ENCODE assay signal across 28 cellular contexts in the genomic region with DNA sequence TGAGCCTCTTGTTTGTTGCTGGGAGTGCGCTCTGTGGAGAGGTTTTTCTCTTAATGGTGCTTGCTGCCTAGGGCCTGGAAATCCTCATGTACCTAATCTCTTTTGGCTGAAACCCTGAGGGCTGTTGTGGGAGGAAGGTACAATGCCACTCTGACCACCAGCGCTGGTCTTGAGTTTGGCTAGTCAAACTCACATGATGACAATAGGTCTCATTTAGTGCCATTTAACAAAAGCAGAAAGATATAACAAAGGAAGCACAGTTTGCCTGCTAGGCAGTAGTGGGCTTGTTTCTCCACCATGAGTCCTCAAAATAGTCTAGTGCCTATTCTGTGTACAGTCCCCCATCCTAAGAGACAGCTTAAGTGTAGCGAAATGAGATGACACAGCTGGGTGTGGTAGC.
"Had no signal": no experiment of that assay in that cellular context is flagged by ENCODE, and none has a peak within 500 bp of the region (broad histone marks: within the 10 kb centered on the region; RNA-seq: fewer than 3 reads in every experiment).

No MANE protein-coding gene starts in this region.

- DNase-seq: activated B cell treated with CpG ODN at 0.5 μM for 24 hours; activated CD4-positive, alpha-beta memory T cell treated with anti-CD3 and anti-CD28 coated beads for 36 hours; activated CD4-positive, alpha-beta T cell treated with anti-CD3 and anti-CD28 coated beads, Interleukin-2, amount 10 ng/mL, durations not matched to agents 24 days and 14 days; activated CD8-positive, alpha-beta memory T cell treated with anti-CD3 and anti-CD28 coated beads, Interleukin-2, amount 10 ng/mL, durations not matched to agents 7 days and 5 days; activated CD8-positive, alpha-beta memory T cell treated with anti-CD3 and anti-CD28 coated beads, Interleukin-2, amount 50 U/mL, for 4 hours; activated CD8-positive, alpha-beta T cell treated with anti-CD3 and anti-CD28 coated beads, Interleukin-2, amount 10 ng/mL, durations not matched to agents 7 days and 5 days; activated effector memory CD4-positive, alpha-beta T cell treated with anti-CD3 and anti-CD28 coated beads, Interleukin-2, amount 50 U/mL, for 16 hours; activated naive CD4-positive, alpha-beta T cell treated with anti-CD3 and anti-CD28 coated beads for 36 hours; activated naive CD8-positive, alpha-beta T cell treated with anti-CD3 and anti-CD28 coated beads for 36 hours; activated naive CD8-positive, alpha-beta T cell treated with anti-CD3 and anti-CD28 coated beads, Interleukin-2, amount 50 U/mL, for 24 hours; activated T-cell treated with anti-CD3 and anti-CD28 coated beads, Interleukin-2, amount 50 U/mL, for 1 hour; activated T-cell treated with anti-CD3 and anti-CD28 coated beads, Interleukin-2, amount 50 U/mL, for 48 hours; adrenal gland; amygdala; aorta; central memory CD4-positive, alpha-beta T cell; cerebellar nuclear complex; dorsolateral prefrontal cortex; effector memory CD4-positive, alpha-beta T cell; endodermal cell; foreskin keratinocyte; head of caudate nucleus; T-helper 1 cell; T-helper 17 cell; T1000; WERI-Rb-1 had no signal

- ATAC-seq: activated CD4-positive, CD25-positive, alpha-beta regulatory T cell treated with anti-CD3 and anti-CD28 coated beads, Interleukin-2, amount 50 U/mL, for 24 hours; activated CD8-positive, alpha-beta memory T cell treated with anti-CD3 and anti-CD28 coated beads, Interleukin-2, amount 10 ng/mL, durations not matched to agents 7 days and 5 days; activated CD8-positive, alpha-beta T cell treated with anti-CD3 and anti-CD28 coated beads, Interleukin-2, amount 10 ng/mL, durations not matched to agents 7 days and 5 days; activated naive CD8-positive, alpha-beta T cell treated with anti-CD3 and anti-CD28 coated beads, Interleukin-2, amount 50 U/mL, for 24 hours; foreskin keratinocyte; gastroesophageal sphincter; T-helper 17 cell had no signal
